ENCODE assay signal across 15 cellular contexts in genomic region chr2:200040831-200041230, GRCh38.
DNase-seq lines count a peak whose midpoint lies in the region; ATAC-seq, FAIRE-seq and TF ChIP-seq lines count a peak whose summit lies in the region.
"Had no signal": no experiment of that assay in that cellular context is flagged by ENCODE, and none has a peak within 500 bp of the region (broad histone marks: within the 10 kb centered on the region; RNA-seq: fewer than 3 reads in every experiment).

No MANE protein-coding gene starts in this region.

- no peak overlapping the region for H3K23ac ChIP-seq in mesenchymal stem cell (ENCODE audit: low read length in 2 of 2)

- TF ChIP-seq CTCF in AG04450 (IDR thresholded peaks at IDR 0.05; ENCODE audit: low read depth, low read length) (no peak), astrocyte (IDR thresholded peaks at IDR 0.05; ENCODE audit: insufficient read depth, low read depth, low read length) (no peak), spleen (IDR thresholded peaks at IDR 0.05 in 8 of 11, conservative IDR thresholded peaks at IDR 0.05 in 3 of 11) (no peak)

- peaks cover 40% of the 10 kb centered on the region for H3K4me1 Mint-ChIP-seq in astrocyte (ENCODE audit: low read depth, unreplicated experiment)
- no peaks in the 10 kb centered on the region for H3K4me1 Mint-ChIP-seq in stimulated activated naive B cell treated with anti-CD40 and anti-IgM and Interleukin-4, amounts not matched to agents 10 μg/mL and 1 μg/mL and 100 μg/mL, for 72 hours
- H3K4me1 Mint-ChIP-seq: CD4-positive, CD25-positive, alpha-beta regulatory T cell had no signal

- CTCF ChIA-PET in AG04450 (lab: Charles Lee), result interaction anchor here (1.3 kb wide), 1 partner anchor 55 kb away, joined by 3 read pairs; no protein-coding TSS in a partner anchor
- CTCF ChIA-PET in HEK293T (lab: Yijun Ruan, JAX), result no interaction called here

- H3K4me3 ChIP-seq in AG04450 (ENCODE audit: low read depth, low read length) (no peak overlapping the region), astrocyte (ENCODE audit: insufficient read depth, low read depth, low read length) (no peak overlapping the region), mesenchymal stem cell (ENCODE audit: insufficient read depth in 1 of 2, low read depth in 1 of 2, low read length in 2 of 2) (no peak overlapping the region), spleen (no peak overlapping the region)
- H3K4me3 ChIP-seq: BLaER1 treated with 17β-estradiol and CSF1 and Interleukin-3, amounts not matched to agents 10 nM and 100 nM; GM23248 had no signal

- H2BK5ac ChIP-seq in mesenchymal stem cell (ENCODE audit: low read depth, low read length, poor library complexity, severe bottlenecking), result no peak overlapping the region

- no peaks in the 10 kb centered on the region for H3K79me2 ChIP-seq in astrocyte (ENCODE audit: insufficient read depth, low read length)

- no peak overlapping the region for H3K14ac ChIP-seq in mesenchymal stem cell (ENCODE audit: low read length in 2 of 2)

- no peak for FAIRE-seq in astrocyte (lab: Jason Lieb, UNC)
- FAIRE-seq: GM18507 had no signal

- H3K27ac ChIP-seq in AG04450 (ENCODE audit: low read depth, low read length) (peak overlapping the region; percentile 82), astrocyte (ENCODE audit: low read depth, low read length) (no peak overlapping the region), mesenchymal stem cell (ENCODE audit: low read length, poor library complexity, severe bottlenecking) (no peak overlapping the region), spleen (no peak overlapping the region)
- H3K27ac ChIP-seq: 22Rv1; BLaER1 treated with 17β-estradiol and CSF1 and Interleukin-3, amounts not matched to agents 10 nM and 100 nM had no signal

- H2BK12ac ChIP-seq in mesenchymal stem cell (ENCODE audit: low read length in 2 of 2), result peak overlapping the region in 1 of 2 experiments; percentile 49

- H3K9me3 ChIP-seq in AG04450 (ENCODE audit: control insufficient read depth, insufficient read depth, low read length) (peaks cover 6% of the 10 kb centered on the region), astrocyte (ENCODE audit: insufficient read depth, low read depth, low read length) (peaks cover 3% of the 10 kb centered on the region), mesenchymal stem cell (ENCODE audit: control insufficient read depth, low read length) (no peaks in the 10 kb centered on the region), spleen (peaks cover 0 to 22% (median 19%) of the 10 kb centered on the region in 8 donors)

- H2BK15ac ChIP-seq in mesenchymal stem cell (ENCODE audit: low read depth, poor library complexity, severe bottlenecking), result no peak overlapping the region

- peak overlapping the region in 1 of 2 experiments; percentile 15 for H3K4ac ChIP-seq in mesenchymal stem cell (ENCODE audit: low read depth in 1 of 2, low read length in 2 of 2)

- no peak overlapping the region for H2AK5ac ChIP-seq in mesenchymal stem cell (ENCODE audit: low read length, severe bottlenecking)

- no CpG with 5 or more reads among the region's 2 CpGs for WGBS in mesenchymal stem cell
- WGBS in spleen, 5 donors, result 76 to 88% (median 83%) methylated on average over 2 of the region's 2 CpGs

- H4K20me1 ChIP-seq in astrocyte (ENCODE audit: insufficient read depth, low read length), result no peaks in the 10 kb centered on the region
- H4K20me1 ChIP-seq: BLaER1 treated with 17β-estradiol and CSF1 and Interleukin-3, amounts not matched to agents 10 nM and 100 nM had no signal

- H3K27ac Mint-ChIP-seq in astrocyte (ENCODE audit: unreplicated experiment), result peak overlapping the region; percentile 68
- H3K27ac Mint-ChIP-seq in stimulated activated naive B cell treated with anti-CD40 and anti-IgM and Interleukin-4, amounts not matched to agents 10 μg/mL and 1 μg/mL and 100 μg/mL, for 72 hours, result no peak overlapping the region
- H3K27ac Mint-ChIP-seq: CD4-positive, CD25-positive, alpha-beta regulatory T cell had no signal

- H3K4me1 ChIP-seq in astrocyte (ENCODE audit: insufficient read depth, low read length) (peaks cover 5% of the 10 kb centered on the region), mesenchymal stem cell (ENCODE audit: control insufficient read depth, insufficient read depth, low read depth, low read length) (no peaks in the 10 kb centered on the region), spleen (no peaks in the 10 kb centered on the region)

- intact Hi-C loops in spleen (cut with DNase I; ENCODE audit: low total_unique reads), result no loop called here

- no peaks in the 10 kb centered on the region for H3K79me1 ChIP-seq in mesenchymal stem cell (replicated peaks; ENCODE audit: low read length, poor library complexity, severe bottlenecking)

- H2AFZ ChIP-seq in astrocyte (ENCODE audit: low read depth, low read length), result no peak overlapping the region
- no peak overlapping the region for H2AFZ ChIP-seq in mesenchymal stem cell (ENCODE audit: low read depth, low read length)
- H2AFZ ChIP-seq: GM23248 had no signal

- H3K4me2 ChIP-seq in astrocyte (ENCODE audit: low read length) (no peak overlapping the region), mesenchymal stem cell (ENCODE audit: low read length, poor library complexity, severe bottlenecking) (no peak overlapping the region)
- H3K4me2 ChIP-seq: BLaER1 treated with 17β-estradiol and CSF1 and Interleukin-3, amounts not matched to agents 10 nM and 100 nM had no signal

- no peak overlapping the region for H4K91ac ChIP-seq in mesenchymal stem cell (ENCODE audit: low read length)

- DNase-seq in AG04450 (ENCODE audit: low read depth, low spot score), result no peak
- peak; percentile 17 for DNase-seq in astrocyte (ENCODE audit: low read depth)
- peak; percentile 63 for DNase-seq in fibroblast of gingiva (ENCODE audit: low read depth)
- DNase-seq in mesenchymal stem cell, result peak; percentile 20
- no peak for DNase-seq in HEK293T (ENCODE audit: extremely low spot score)
- no peak for DNase-seq in stimulated activated naive B cell treated with anti-CD40 and anti-IgM and Interleukin-4, amounts not matched to agents 10 μg/mL and 1 μg/mL and 100 μg/mL, for 72 hours
- DNase-seq in spleen, result no peak
- DNase-seq in kidney glomerular epithelial cell (lab: John Stamatoyannopoulos, UW), result no peak
- DNase-seq: AML-193; CD4-positive, CD25-positive, alpha-beta regulatory T cell; H7 had no signal

- no peaks in the 10 kb centered on the region for H3K36me3 Mint-ChIP-seq in astrocyte (ENCODE audit: low read depth, unreplicated experiment)
- H3K36me3 Mint-ChIP-seq in stimulated activated naive B cell treated with anti-CD40 and anti-IgM and Interleukin-4, amounts not matched to agents 10 μg/mL and 1 μg/mL and 100 μg/mL, for 72 hours, result peaks cover 0 to 2% of the 10 kb centered on the region in 2 donors
- H3K36me3 Mint-ChIP-seq: CD4-positive, CD25-positive, alpha-beta regulatory T cell had no signal

- TF ChIP-seq POLR2A in spleen (IDR thresholded peaks at IDR 0.05), result no peak

- no peak overlapping the region for H4K8ac ChIP-seq in mesenchymal stem cell (ENCODE audit: low read length)

- peaks cover 7% of the 10 kb centered on the region for H3K9me3 Mint-ChIP-seq in astrocyte (ENCODE audit: unreplicated experiment)
- H3K9me3 Mint-ChIP-seq in stimulated activated naive B cell treated with anti-CD40 and anti-IgM and Interleukin-4, amounts not matched to agents 10 μg/mL and 1 μg/mL and 100 μg/mL, for 72 hours, result peaks cover 5 to 10% of the 10 kb centered on the region in 2 donors

- no peak overlapping the region for H3K4me3 Mint-ChIP-seq in astrocyte (ENCODE audit: unreplicated experiment)
- no peak overlapping the region for H3K4me3 Mint-ChIP-seq in stimulated activated naive B cell treated with anti-CD40 and anti-IgM and Interleukin-4, amounts not matched to agents 10 μg/mL and 1 μg/mL and 100 μg/mL, for 72 hours
- H3K4me3 Mint-ChIP-seq: CD4-positive, CD25-positive, alpha-beta regulatory T cell had no signal

- ATAC-seq in stimulated activated naive B cell treated with anti-CD40 and anti-IgM and Interleukin-4, amounts not matched to agents 10 μg/mL and 1 μg/mL and 100 μg/mL, for 72 hours (replicated peaks), result no peak

- H3K18ac ChIP-seq in mesenchymal stem cell (ENCODE audit: low read depth in 1 of 2, low read length in 2 of 2), result no peak overlapping the region

- H3K36me3 ChIP-seq in astrocyte (ENCODE audit: insufficient read depth, low read length), result no peaks in the 10 kb centered on the region
- H3K36me3 ChIP-seq in mesenchymal stem cell (ENCODE audit: control insufficient read depth in 1 of 2, insufficient read depth in 2 of 2, low read depth in 1 of 2, low read length in 2 of 2), result no peaks in the 10 kb centered on the region
- H3K36me3 ChIP-seq in spleen, result no peaks in the 10 kb centered on the region

- POLR2A ChIA-PET in AG04450 (lab: Yijun Ruan, JAX) (interaction anchor here (1.3 kb wide), 2 partner anchors 212 to 265 kb away, joined by 3 to 4 read pairs; partner anchors contain the start of gene SPATS2L), HEK293T (lab: Yijun Ruan, JAX) (no interaction called here)

- no peaks in the 10 kb centered on the region for H3K27me3 ChIP-seq in AG04450 (ENCODE audit: control insufficient read depth, insufficient read depth, low read length)
- no peaks in the 10 kb centered on the region for H3K27me3 ChIP-seq in astrocyte (ENCODE audit: insufficient read depth, low read length)
- no peaks in the 10 kb centered on the region for H3K27me3 ChIP-seq in mesenchymal stem cell (ENCODE audit: control insufficient read depth in 1 of 2, insufficient read depth in 1 of 2, low read length in 2 of 2)
- H3K27me3 ChIP-seq in spleen (replicated peaks in 1 of 7), result no peaks in the 10 kb centered on the region
- H3K27me3 ChIP-seq: BLaER1 treated with 17β-estradiol and CSF1 and Interleukin-3, amounts not matched to agents 10 nM and 100 nM had no signal

- H3K9ac ChIP-seq in astrocyte (ENCODE audit: low read length) (no peak overlapping the region), mesenchymal stem cell (ENCODE audit: low read length) (no peak overlapping the region)
- H3K9ac ChIP-seq: BLaER1 treated with 17β-estradiol and CSF1 and Interleukin-3, amounts not matched to agents 10 nM and 100 nM had no signal

- H3K27me3 Mint-ChIP-seq in astrocyte (ENCODE audit: low read depth, unreplicated experiment), result no peaks in the 10 kb centered on the region
- no peaks in the 10 kb centered on the region for H3K27me3 Mint-ChIP-seq in stimulated activated naive B cell treated with anti-CD40 and anti-IgM and Interleukin-4, amounts not matched to agents 10 μg/mL and 1 μg/mL and 100 μg/mL, for 72 hours

- no peak overlapping the region for H2BK120ac ChIP-seq in mesenchymal stem cell (ENCODE audit: low read depth, low read length)

TF ChIP-seq in HEK293T, 16 proteins besides CTCF, POLR2A, EP300 and RAD21 (continues in another document):
- TF ChIP-seq TARDBP (IDR thresholded peaks at IDR 0.05) (no peak), SUZ12 (IDR thresholded peaks at IDR 0.05) (no peak), FOXK2 (IDR thresholded peaks at IDR 0.05) (no peak), L3MBTL2 (conservative IDR thresholded peaks at IDR 0.05) (no peak), NFRKB (IDR thresholded peaks at IDR 0.05) (no peak), ARNT (IDR thresholded peaks at IDR 0.05) (no peak), BHLHE40 (IDR thresholded peaks at IDR 0.05; ENCODE audit: borderline replicate concordance) (no peak), ELF4 (IDR thresholded peaks at IDR 0.05) (no peak)

Comparison
In these comparisons a context has a peak if more than half of its experiments do, and no peak if none do; other contexts are left out.
1. DNase-seq: peak in astrocyte (single experiment), fibroblast of gingiva (single experiment) and mesenchymal stem cell (single experiment); none in AG04450 (single experiment), HEK293T (single experiment), stimulated activated naive B cell treated with anti-CD40 and anti-IgM and Interleukin-4, amounts not matched to agents 10 μg/mL and 1 μg/mL and 100 μg/mL, for 72 hours (single experiment), spleen (single experiment) and kidney glomerular epithelial cell (single experiment).